In the genomic region with DNA sequence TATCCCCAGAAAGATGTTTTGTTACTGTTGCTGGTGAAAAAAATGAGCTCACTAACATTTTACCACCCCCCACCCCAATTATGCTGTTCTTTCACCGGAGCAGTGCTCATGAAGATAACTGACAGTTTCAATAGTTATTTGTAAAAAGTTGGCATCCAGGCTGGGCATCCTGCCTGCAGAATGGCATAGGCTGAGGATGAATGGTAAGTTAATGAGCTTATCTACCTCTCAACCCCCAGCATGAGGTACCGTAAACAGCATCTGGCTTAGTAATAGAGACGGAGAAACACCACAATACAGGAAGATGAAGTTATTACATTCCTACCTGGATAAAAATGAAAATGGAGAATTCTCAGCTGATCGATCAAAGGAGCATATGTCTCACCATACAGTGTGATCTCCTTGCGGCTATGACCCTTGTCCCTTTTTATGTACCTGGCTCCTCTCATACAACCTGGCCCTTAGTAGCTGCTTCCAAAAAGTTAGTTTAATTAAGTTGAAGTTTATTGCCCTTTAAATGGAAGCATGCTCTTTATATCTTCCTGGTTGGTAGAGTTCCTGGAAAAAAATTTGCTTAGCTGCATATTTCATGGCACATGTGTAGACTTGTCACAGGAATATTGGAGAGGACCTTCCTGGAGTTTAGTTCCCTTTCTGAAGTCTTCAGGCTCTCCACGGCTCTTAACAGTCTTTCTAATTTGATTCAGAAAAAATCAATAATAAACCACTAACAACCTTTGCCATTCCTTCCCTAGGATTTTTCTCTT, we compare ENCODE assay signal across 35 cellular contexts.
A peak's percentile ranks its signal among the peaks of the same experiment; 100 is the strongest.
DNase-seq lines count a peak whose midpoint lies in the region; ATAC-seq and TF ChIP-seq lines count a peak whose summit lies in the region.
"Had no signal": no experiment of that assay in that cellular context is flagged by ENCODE, and none has a peak within 500 bp of the region (broad histone marks: within the 10 kb centered on the region; RNA-seq: fewer than 3 reads in every experiment).

No MANE protein-coding gene starts in this region.

- H4K8ac ChIP-seq in trophoblast cell (ENCODE audit: low read depth, low read length), result no peak overlapping the region

- intact Hi-C loops in body of pancreas (cut with DNase I), result no loop called here
- intact Hi-C loops in activated CD8-positive, alpha-beta T cell treated with anti-CD3 and anti-CD28 coated beads for 36 hours (cut with micrococcal nuclease), result loop anchor here (5.0 to 10.0 kb wide), 3 partner anchors 196 to 339 kb away; a partner anchor contains a TSS
- intact Hi-C loops in right lobe of liver (cut with DNase I), result loop anchor here in 1 of 2 donors (5.0 kb wide), 1 partner anchor 204 kb away; no protein-coding TSS in a partner anchor

- no peak overlapping the region for H4K91ac ChIP-seq in trophoblast cell (ENCODE audit: low read depth, low read length)

- H3K23ac ChIP-seq in trophoblast cell (ENCODE audit: low read length), result no peak overlapping the region

- H3K27ac ChIP-seq in body of pancreas (peak overlapping the region in 2 of 4 donors; percentile 56 to 68), trophoblast cell (ENCODE audit: low read depth, low read length) (no peak overlapping the region), right lobe of liver (no peak overlapping the region)
- H3K27ac ChIP-seq: 22Rv1; BLaER1 treated with 17β-estradiol and CSF1 and Interleukin-3, amounts not matched to agents 10 nM and 100 nM; esophagus squamous epithelium; heart right ventricle; KMS-11; psoas muscle; sigmoid colon; transverse colon had no signal

- H3K4ac ChIP-seq in trophoblast cell (ENCODE audit: low read depth, low read length), result no peak overlapping the region

- peak; percentile 79 for ATAC-seq in body of pancreas
- ATAC-seq in activated CD8-positive, alpha-beta T cell treated with anti-CD3 and anti-CD28 coated beads for 36 hours, result no peak
- no peak for ATAC-seq in right lobe of liver
- ATAC-seq: activated CD4-positive, CD25-positive, alpha-beta regulatory T cell treated with anti-CD3 and anti-CD28 coated beads, Interleukin-2, amount 50 U/mL, for 24 hours; heart right ventricle; PC-3; psoas muscle; T-helper 17 cell had no signal

- H3K9me3 Mint-ChIP-seq in activated CD8-positive, alpha-beta T cell treated with anti-CD3 and anti-CD28 coated beads for 36 hours, result no peaks in the 10 kb centered on the region
- H3K9me3 Mint-ChIP-seq in immature natural killer cell, result peaks cover 0 to 1% (median 0%) of the 10 kb centered on the region in 6 donors
- H3K9me3 Mint-ChIP-seq: activated CD4-positive, alpha-beta memory T cell treated with anti-CD3 and anti-CD28 coated beads for 36 hours; activated T-helper 1 cell treated with anti-CD3 and anti-CD28 coated beads, Interleukin-12 subunit alpha, Interleukin-12 subunit beta, Interleukin-2, Interleukin-4 antibody, amounts not matched to agents 30 ng/mL and 10 ng/mL and 1 ng/mL, durations not matched to agents 14 hours and 24 hours and 36 hours; central memory CD8-positive, alpha-beta T cell; endodermal cell; mesothelial cell of epicardium; naive B cell had no signal

- TF ChIP-seq POLR2A in body of pancreas (IDR thresholded peaks at IDR 0.05) (no peak), right lobe of liver (IDR thresholded peaks at IDR 0.05) (no peak)

- H3K27me3 ChIP-seq in body of pancreas (no peaks in the 10 kb centered on the region), trophoblast cell (ENCODE audit: insufficient read depth, low read length) (no peaks in the 10 kb centered on the region), right lobe of liver (no peaks in the 10 kb centered on the region)
- H3K27me3 ChIP-seq: BLaER1 treated with 17β-estradiol and CSF1 and Interleukin-3, amounts not matched to agents 10 nM and 100 nM; esophagus squamous epithelium; sigmoid colon; transverse colon had no signal

- no peaks in the 10 kb centered on the region for H3K36me3 Mint-ChIP-seq in activated CD8-positive, alpha-beta T cell treated with anti-CD3 and anti-CD28 coated beads for 36 hours (ENCODE audit: low read depth)
- H3K36me3 Mint-ChIP-seq in immature natural killer cell, result no peaks in the 10 kb centered on the region
- H3K36me3 Mint-ChIP-seq: activated CD4-positive, alpha-beta memory T cell treated with anti-CD3 and anti-CD28 coated beads for 36 hours; mesothelial cell of epicardium; naive B cell had no signal

- H2BK5ac ChIP-seq in trophoblast cell (ENCODE audit: low read depth, low read length, poor library complexity), result no peak overlapping the region

- no peaks in the 10 kb centered on the region for H3K79me1 ChIP-seq in trophoblast cell (ENCODE audit: low read length)

- H3K14ac ChIP-seq in trophoblast cell (ENCODE audit: low read length), result no peak overlapping the region

- H2BK120ac ChIP-seq in trophoblast cell (ENCODE audit: insufficient read depth, low read length, poor library complexity), result no peak overlapping the region

- no peak overlapping the region for H3K4me3 ChIP-seq in body of pancreas
- H3K4me3 ChIP-seq in trophoblast cell (ENCODE audit: low read depth, low read length), result no peak overlapping the region
- no peak overlapping the region for H3K4me3 ChIP-seq in right lobe of liver
- H3K4me3 ChIP-seq: BLaER1 treated with 17β-estradiol and CSF1 and Interleukin-3, amounts not matched to agents 10 nM and 100 nM; esophagus squamous epithelium; HAP-1; heart right ventricle; psoas muscle; sigmoid colon; transverse colon had no signal

- CTCF ChIA-PET in activated CD8-positive, alpha-beta T cell treated with anti-CD3 and anti-CD28 coated beads for 36 hours (lab: Charles Lee), result interaction anchor here (0.9 to 2.7 kb wide), 23 partner anchors 11 to 358 kb away, joined by 3 to 18 read pairs (median 4); a partner anchor contains a TSS

- no peak overlapping the region for H3K4me3 Mint-ChIP-seq in activated CD8-positive, alpha-beta T cell treated with anti-CD3 and anti-CD28 coated beads for 36 hours
- no peak overlapping the region for H3K4me3 Mint-ChIP-seq in immature natural killer cell
- H3K4me3 Mint-ChIP-seq: activated CD4-positive, alpha-beta memory T cell treated with anti-CD3 and anti-CD28 coated beads for 36 hours; activated T-helper 1 cell treated with anti-CD3 and anti-CD28 coated beads, Interleukin-12 subunit alpha, Interleukin-12 subunit beta, Interleukin-2, Interleukin-4 antibody, amounts not matched to agents 30 ng/mL and 10 ng/mL and 1 ng/mL, durations not matched to agents 14 hours and 24 hours and 36 hours; central memory CD8-positive, alpha-beta T cell; endodermal cell; mesothelial cell of epicardium; T-helper 17 cell had no signal

- peak overlapping the region; percentile 76 for H3K9ac ChIP-seq in trophoblast cell (ENCODE audit: low read length)
- H3K9ac ChIP-seq: BLaER1 treated with 17β-estradiol and CSF1 and Interleukin-3, amounts not matched to agents 10 nM and 100 nM; KMS-11 had no signal

- no peak overlapping the region for H2BK12ac ChIP-seq in trophoblast cell (ENCODE audit: low read length)

- H3K27me3 Mint-ChIP-seq in activated CD8-positive, alpha-beta T cell treated with anti-CD3 and anti-CD28 coated beads for 36 hours, result peaks cover 14% of the 10 kb centered on the region
- H3K27me3 Mint-ChIP-seq in immature natural killer cell (ENCODE audit: low read depth in 3 of 3), result peaks cover 2 to 12% (median 4%) of the 10 kb centered on the region in 3 donors

- no peak overlapping the region for H3K4me2 ChIP-seq in trophoblast cell (ENCODE audit: low read length)
- H3K4me2 ChIP-seq: KMS-11 had no signal

- H2AK5ac ChIP-seq in trophoblast cell (ENCODE audit: low read length), result no peak overlapping the region

- POLR2A ChIA-PET in activated CD8-positive, alpha-beta T cell treated with anti-CD3 and anti-CD28 coated beads for 36 hours (lab: Charles Lee), result no interaction called here

- H3K4me1 ChIP-seq in body of pancreas, result no peaks in the 10 kb centered on the region
- H3K4me1 ChIP-seq in trophoblast cell (ENCODE audit: control insufficient read depth in 1 of 2, insufficient read depth in 2 of 2, low read length in 2 of 2), result no peaks in the 10 kb centered on the region
- H3K4me1 ChIP-seq in right lobe of liver, result no peaks in the 10 kb centered on the region
- H3K4me1 ChIP-seq: HAP-1, heart right ventricle, psoas muscle, sigmoid colon had no signal

- TF ChIP-seq CTCF in body of pancreas (IDR thresholded peaks at IDR 0.05) (no peak), right lobe of liver (IDR thresholded peaks at IDR 0.05) (no peak)
- no peak for TF ChIP-seq CTCF in activated CD8-positive, alpha-beta T cell treated with anti-CD3 and anti-CD28 coated beads for 36 hours (IDR thresholded peaks at IDR 0.05)

- H3K36me3 ChIP-seq in body of pancreas (replicated peaks in 1 of 2; ENCODE audit: insufficient read depth in 1 of 2, low read depth in 2 of 2), result no peaks in the 10 kb centered on the region
- H3K36me3 ChIP-seq in trophoblast cell (ENCODE audit: control insufficient read depth in 1 of 2, insufficient read depth in 2 of 2, low read length in 2 of 2), result no peaks in the 10 kb centered on the region
- H3K36me3 ChIP-seq in right lobe of liver, result no peaks in the 10 kb centered on the region
- H3K36me3 ChIP-seq: BLaER1 treated with 17β-estradiol and CSF1 and Interleukin-3, amounts not matched to agents 10 nM and 100 nM; esophagus squamous epithelium; HAP-1; heart right ventricle; sigmoid colon; transverse colon had no signal

- WGBS in body of pancreas, 2 donors, result 27 to 42% methylated on average over 6 of the region's 6 CpGs
- no CpG with 5 or more reads among the region's 6 CpGs for WGBS in trophoblast cell (ENCODE audit: extremely low coverage, insufficient coverage, insufficient read length)
- 67% methylated on average over 6 of the region's 6 CpGs for WGBS in right lobe of liver (ENCODE audit: insufficient coverage, low coverage, low lambda C conversion rate, missing lambda C conversion rate)

- H2AFZ ChIP-seq in trophoblast cell (ENCODE audit: insufficient read depth, low read length, poor library complexity), result no peak overlapping the region

- H3K18ac ChIP-seq in trophoblast cell (ENCODE audit: low read length), result no peak overlapping the region

- H3K9me3 ChIP-seq in body of pancreas, result no peaks in the 10 kb centered on the region
- no peaks in the 10 kb centered on the region for H3K9me3 ChIP-seq in trophoblast cell (ENCODE audit: insufficient read depth, low read depth, low read length)
- no peaks in the 10 kb centered on the region for H3K9me3 ChIP-seq in right lobe of liver
- H3K9me3 ChIP-seq: BLaER1 treated with 17β-estradiol and CSF1 and Interleukin-3, amounts not matched to agents 10 nM and 100 nM; esophagus squamous epithelium; HAP-1; heart right ventricle; psoas muscle; sigmoid colon; transverse colon had no signal

- no peak overlapping the region for H3K27ac Mint-ChIP-seq in activated CD8-positive, alpha-beta T cell treated with anti-CD3 and anti-CD28 coated beads for 36 hours
- H3K27ac Mint-ChIP-seq in immature natural killer cell, result no peak overlapping the region
- H3K27ac Mint-ChIP-seq: activated CD4-positive, alpha-beta memory T cell treated with anti-CD3 and anti-CD28 coated beads for 36 hours; activated T-helper 1 cell treated with anti-CD3 and anti-CD28 coated beads, Interleukin-12 subunit alpha, Interleukin-12 subunit beta, Interleukin-2, Interleukin-4 antibody, amounts not matched to agents 30 ng/mL and 10 ng/mL and 1 ng/mL, durations not matched to agents 14 hours and 24 hours and 36 hours; endodermal cell; mesothelial cell of epicardium; naive B cell; T-helper 17 cell had no signal

- no peaks in the 10 kb centered on the region for H3K4me1 Mint-ChIP-seq in activated CD8-positive, alpha-beta T cell treated with anti-CD3 and anti-CD28 coated beads for 36 hours (ENCODE audit: low read depth)
- no peaks in the 10 kb centered on the region for H3K4me1 Mint-ChIP-seq in immature natural killer cell
- H3K4me1 Mint-ChIP-seq: central memory CD8-positive, alpha-beta T cell; naive B cell had no signal

- DNase-seq in DMS 273 (lab: John Stamatoyannopoulos, UW; ENCODE audit: unreplicated experiment) (peak; percentile 34), DMS 273 treated with DMSO at 0.1 percent for 48 hours (lab: John Stamatoyannopoulos, UW) (no peak), NCI-H345 treated with DMSO at 0.1 percent for 48 hours (lab: John Stamatoyannopoulos, UW; ENCODE audit: unreplicated experiment) (peak; percentile 10), body of pancreas (peak; percentile 16 to 37 (median 22)), trophoblast cell (no peak), right lobe of liver (no peak), immature natural killer cell (no peak)
- DNase-seq in activated CD8-positive, alpha-beta T cell treated with anti-CD3 and anti-CD28 coated beads for 36 hours, result no peak
- DNase-seq: activated CD4-positive, alpha-beta memory T cell treated with anti-CD3 and anti-CD28 coated beads for 36 hours; activated CD8-positive, alpha-beta memory T cell treated with anti-CD3 and anti-CD28 coated beads, Interleukin-2, amount 50 U/mL, for 48 hours; activated naive CD4-positive, alpha-beta T cell treated with Interleukin-2 at 50 U/mL for 16 hours; DMS79 treated with DMSO at 0.1 percent for 48 hours; endodermal cell; esophagus squamous epithelium; foreskin melanocyte; GDM1; heart right ventricle; naive B cell; NCI-H2227 treated with DMSO at 0.1 percent for 48 hours; nucleus accumbens; PC-3; psoas muscle; Right ventricle myocardium superior; sigmoid colon; stimulated activated CD4-positive, alpha-beta T cell treated with anti-CD3 and anti-CD28 coated beads, Interleukin-4, amount 100 ng/mL, for 1 hour; T-helper 17 cell; transverse colon had no signal

- H3K79me2 ChIP-seq in trophoblast cell (ENCODE audit: control insufficient read depth, insufficient read depth, low read length, poor library complexity), result no peaks in the 10 kb centered on the region

- no peak overlapping the region for H4K12ac ChIP-seq in trophoblast cell (ENCODE audit: low read depth, low read length)

Comparison
In these comparisons a context has a peak if more than half of its experiments do, and no peak if none do; other contexts are left out.
1. DNase-seq: peak in DMS 273 (single experiment), NCI-H345 treated with DMSO at 0.1 percent for 48 hours (single experiment) and body of pancreas (4 of 4); none in DMS 273 treated with DMSO at 0.1 percent for 48 hours (single experiment), trophoblast cell (0 of 2), activated CD8-positive, alpha-beta T cell treated with anti-CD3 and anti-CD28 coated beads for 36 hours (single experiment), right lobe of liver (0 of 3) and immature natural killer cell (0 of 3).